9 cellular contexts compared by ENCODE assay signal in the genomic region with DNA sequence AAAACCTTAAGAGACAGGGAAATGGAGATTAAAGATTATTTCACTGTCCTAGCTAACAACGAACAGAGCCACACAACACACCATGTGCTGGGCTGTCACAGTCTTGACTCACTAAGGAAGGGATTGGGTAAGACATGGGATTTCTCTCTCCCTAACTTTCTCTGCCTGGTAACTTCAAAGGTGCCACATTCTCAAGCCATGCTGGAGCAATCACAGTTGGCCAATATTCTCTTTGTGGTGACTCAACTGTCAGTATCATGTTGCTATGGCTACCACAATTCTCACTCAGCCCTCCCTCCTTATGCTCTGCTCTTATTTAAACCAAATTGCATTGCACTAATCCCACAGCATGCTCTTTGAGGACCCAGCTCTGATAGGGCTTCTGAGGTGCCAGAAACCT.
A peak's percentile ranks its signal among the peaks of the same experiment; 100 is the strongest.
DNase-seq lines count a peak whose midpoint lies in the region; ATAC-seq, FAIRE-seq and TF ChIP-seq lines count a peak whose summit lies in the region.
"Had no signal": no experiment of that assay in that cellular context is flagged by ENCODE, and none has a peak within 500 bp of the region (broad histone marks: within the 10 kb centered on the region; RNA-seq: fewer than 3 reads in every experiment).

No MANE protein-coding gene starts in this region.

- 67 to 82% (median 71%) methylated on average over 1 of the region's 1 CpG for WGBS in small intestine, 3 donors

- ATAC-seq in memory B cell (ENCODE audit: low read depth): peak; percentile 32
- no peak for ATAC-seq in HG03135 (IDR thresholded peaks at IDR 0.05; ENCODE audit: unreplicated experiment)
- ATAC-seq in HG02588 (IDR thresholded peaks at IDR 0.05; ENCODE audit: unreplicated experiment): no peak
- ATAC-seq: Panc1 had no signal

- H3K9me3 ChIP-seq in ascending aorta (no peaks in the 10 kb centered on the region), small intestine (ENCODE audit: control insufficient read depth, low read depth) (no peaks in the 10 kb centered on the region)

- no peaks in the 10 kb centered on the region for H3K27me3 Mint-ChIP-seq in memory B cell

- no peak for TF ChIP-seq CTCF in ascending aorta (IDR thresholded peaks at IDR 0.05)

- no peak overlapping the region for H3K4me3 Mint-ChIP-seq in memory B cell

- H3K4me3 ChIP-seq in ascending aorta (no peak overlapping the region), small intestine (ENCODE audit: low read depth in 1 of 2, low read length in 2 of 2) (no peak overlapping the region)

- H3K9me3 Mint-ChIP-seq in memory B cell: no peaks in the 10 kb centered on the region

- intact Hi-C loops in ascending aorta (cut with DNase I): loop anchor here (1.0 to 10.0 kb wide), 2 partner anchors 31 to 56 kb away; no protein-coding TSS in a partner anchor

- peak; percentile 57 for DNase-seq in GF-D8 (lab: John Stamatoyannopoulos, UW)
- peak; percentile 26 for DNase-seq in HS-27A (ENCODE audit: low read depth)
- peak in 1 of 2 donors; percentile 89 for DNase-seq in ascending aorta (ENCODE audit: low spot score in 2 of 2)
- no peak for DNase-seq in memory B cell (ENCODE audit: low spot score in 2 of 2)
- no peak for DNase-seq in small intestine
- DNase-seq in NCI-H1105 treated with DMSO at 0.1 percent for 48 hours (lab: John Stamatoyannopoulos, UW): no peak

- FAIRE-seq in small intestine (lab: Jason Lieb, UNC): no peak

- no peak overlapping the region for H3K27ac Mint-ChIP-seq in memory B cell

- peaks cover 15% of the 10 kb centered on the region for H3K4me1 Mint-ChIP-seq in memory B cell

- H3K36me3 ChIP-seq in ascending aorta (peaks cover 0 to 16% of the 10 kb centered on the region in 2 donors), small intestine (ENCODE audit: control insufficient read depth in 2 of 2, insufficient read depth in 2 of 2, low read length in 2 of 2) (peaks cover 0 to 7% of the 10 kb centered on the region in 2 donors)

- peaks cover 12% of the 10 kb centered on the region for H3K36me3 Mint-ChIP-seq in memory B cell

- H3K4me1 ChIP-seq in ascending aorta (peaks cover 0 to 9% of the 10 kb centered on the region in 2 donors), small intestine (ENCODE audit: control insufficient read depth in 2 of 2, insufficient read depth in 1 of 2, low read depth in 1 of 2, low read length in 1 of 2) (no peaks in the 10 kb centered on the region)

- no peaks in the 10 kb centered on the region for H3K27me3 ChIP-seq in ascending aorta
- H3K27me3 ChIP-seq in small intestine (ENCODE audit: control insufficient read depth in 2 of 2, insufficient read depth in 2 of 2, low read length in 2 of 2): no peaks in the 10 kb centered on the region

- H3K27ac ChIP-seq in ascending aorta (peak overlapping the region; percentile 34 to 58), small intestine (ENCODE audit: low read depth in 1 of 2, low read length in 1 of 2) (no peak overlapping the region)

Comparison
In these comparisons a context has a peak if more than half of its experiments do, and no peak if none do; other contexts are left out.
1. DNase-seq: peak in GF-D8 (single experiment) and HS-27A (single experiment); none in memory B cell (0 of 2), small intestine (single experiment) and NCI-H1105 treated with DMSO at 0.1 percent for 48 hours (single experiment).
2. H3K27ac ChIP-seq: peak in ascending aorta (2 of 2); none in small intestine (0 of 2).